In genomic region chr11:62014158-62014476, GRCh38 we compare ENCODE assay signal across 29 cellular contexts.
"Had no signal": no experiment of that assay in that cellular context is flagged by ENCODE, and none has a peak within 500 bp of the region (broad histone marks: within the 10 kb centered on the region; RNA-seq: fewer than 3 reads in every experiment).

No MANE protein-coding gene starts in this region.

- H3K4me3 Mint-ChIP-seq: activated B cell treated with CpG ODN at 0.5 μM for 24 hours; activated CD8-positive, alpha-beta T cell treated with anti-CD3 and anti-CD28 coated beads for 36 hours; activated naive CD8-positive, alpha-beta T cell treated with anti-CD3 and anti-CD28 coated beads for 36 hours; activated T-cell treated with anti-CD3 and anti-CD28 coated beads, Interleukin-2, amount 50 U/mL, for 72 hours; activated T-helper 17 cell treated with anti-CD3 and anti-CD28 coated beads, Interleukin-2, amount 50 U/mL, for 72 hours; central memory CD8-positive, alpha-beta T cell; T-cell had no signal

- H3K4me1 Mint-ChIP-seq: activated naive CD8-positive, alpha-beta T cell treated with anti-CD3 and anti-CD28 coated beads for 36 hours; activated T-helper 17 cell treated with anti-CD3 and anti-CD28 coated beads, Interleukin-2, amount 50 U/mL, for 72 hours; central memory CD8-positive, alpha-beta T cell had no signal

- H3K36me3 ChIP-seq: brain microvascular endothelial cell, cardiac muscle cell had no signal

- H3K4me3 ChIP-seq: cardiac muscle cell had no signal

- ATAC-seq: activated CD8-positive, alpha-beta T cell treated with anti-CD3 and anti-CD28 coated beads for 36 hours; activated T-cell treated with anti-CD3 and anti-CD28 coated beads, Interleukin-2, amount 50 U/mL, for 72 hours; activated T-helper 17 cell treated with anti-CD3 and anti-CD28 coated beads, Interleukin-2, amount 50 U/mL, for 72 hours; SK-N-SH treated with all-trans-retinoic acid at 6 μM for 48 hours; T-cell had no signal

- H3K27ac Mint-ChIP-seq: activated B cell treated with CpG ODN at 0.5 μM for 24 hours; activated CD8-positive, alpha-beta T cell treated with anti-CD3 and anti-CD28 coated beads for 36 hours; activated naive CD8-positive, alpha-beta T cell treated with anti-CD3 and anti-CD28 coated beads for 36 hours; activated T-cell treated with anti-CD3 and anti-CD28 coated beads, Interleukin-2, amount 50 U/mL, for 72 hours; activated T-helper 17 cell treated with anti-CD3 and anti-CD28 coated beads, Interleukin-2, amount 50 U/mL, for 72 hours; T-cell had no signal

- H3K9me3 Mint-ChIP-seq: activated B cell treated with CpG ODN at 0.5 μM for 24 hours; activated CD8-positive, alpha-beta T cell treated with anti-CD3 and anti-CD28 coated beads for 36 hours; activated naive CD8-positive, alpha-beta T cell treated with anti-CD3 and anti-CD28 coated beads for 36 hours; activated T-cell treated with anti-CD3 and anti-CD28 coated beads, Interleukin-2, amount 50 U/mL, for 72 hours; activated T-helper 17 cell treated with anti-CD3 and anti-CD28 coated beads, Interleukin-2, amount 50 U/mL, for 72 hours; central memory CD8-positive, alpha-beta T cell; T-cell had no signal

- DNase-seq: activated B cell treated with CpG ODN at 0.5 μM for 24 hours; activated CD4-positive, alpha-beta T cell treated with anti-CD3 and anti-CD28 coated beads for 4 hours; activated CD4-positive, alpha-beta T cell treated with anti-CD3 and anti-CD28 coated beads, Interleukin-2, amount 50 U/mL, for 1 hour; activated CD4-positive, CD25-positive, alpha-beta regulatory T cell treated with anti-CD3 and anti-CD28 coated beads, Interleukin-2, amount 50 U/mL, for 72 hours; activated CD8-positive, alpha-beta T cell treated with anti-CD3 and anti-CD28 coated beads for 36 hours; activated effector memory CD4-positive, alpha-beta T cell treated with anti-CD3 and anti-CD28 coated beads, Interleukin-2, amount 50 U/mL, for 16 hours; activated naive CD4-positive, alpha-beta T cell; activated naive CD4-positive, alpha-beta T cell treated with anti-CD3 and anti-CD28 coated beads, Interleukin-2, amount 50 U/mL, for 16 hours; activated naive CD8-positive, alpha-beta T cell treated with anti-CD3 and anti-CD28 coated beads for 36 hours; activated T-cell treated with anti-CD3 and anti-CD28 coated beads, Interleukin-2, amount 50 U/mL, for 72 hours; amniotic stem cell; aorta; brain microvascular endothelial cell; NCI-H1105; NCI-H1417 treated with DMSO at 0.1 percent for 48 hours; NCI-H187 treated with DMSO at 0.1 percent for 48 hours; NCI-H2081 treated with DMSO at 0.1 percent for 48 hours; NCI-H345; NCI-H524 treated with DMSO at 0.1 percent for 48 hours; SHP77 treated with DMSO at 0.1 percent for 48 hours; T-cell; T-helper 2 cell; T-helper 9 cell had no signal

- H3K27ac ChIP-seq: brain microvascular endothelial cell, cardiac muscle cell, KMS-11, VCaP had no signal

- H3K4me2 ChIP-seq: KMS-11 had no signal

- H3K27me3 Mint-ChIP-seq: activated naive CD8-positive, alpha-beta T cell treated with anti-CD3 and anti-CD28 coated beads for 36 hours; activated T-helper 17 cell treated with anti-CD3 and anti-CD28 coated beads, Interleukin-2, amount 50 U/mL, for 72 hours; T-cell had no signal

- H3K27me3 ChIP-seq: brain microvascular endothelial cell, cardiac muscle cell had no signal

- H3K36me3 Mint-ChIP-seq: activated naive CD8-positive, alpha-beta T cell treated with anti-CD3 and anti-CD28 coated beads for 36 hours; T-cell had no signal
